Comparison of ENCODE assay signal across 8 cellular contexts in the genomic region with DNA sequence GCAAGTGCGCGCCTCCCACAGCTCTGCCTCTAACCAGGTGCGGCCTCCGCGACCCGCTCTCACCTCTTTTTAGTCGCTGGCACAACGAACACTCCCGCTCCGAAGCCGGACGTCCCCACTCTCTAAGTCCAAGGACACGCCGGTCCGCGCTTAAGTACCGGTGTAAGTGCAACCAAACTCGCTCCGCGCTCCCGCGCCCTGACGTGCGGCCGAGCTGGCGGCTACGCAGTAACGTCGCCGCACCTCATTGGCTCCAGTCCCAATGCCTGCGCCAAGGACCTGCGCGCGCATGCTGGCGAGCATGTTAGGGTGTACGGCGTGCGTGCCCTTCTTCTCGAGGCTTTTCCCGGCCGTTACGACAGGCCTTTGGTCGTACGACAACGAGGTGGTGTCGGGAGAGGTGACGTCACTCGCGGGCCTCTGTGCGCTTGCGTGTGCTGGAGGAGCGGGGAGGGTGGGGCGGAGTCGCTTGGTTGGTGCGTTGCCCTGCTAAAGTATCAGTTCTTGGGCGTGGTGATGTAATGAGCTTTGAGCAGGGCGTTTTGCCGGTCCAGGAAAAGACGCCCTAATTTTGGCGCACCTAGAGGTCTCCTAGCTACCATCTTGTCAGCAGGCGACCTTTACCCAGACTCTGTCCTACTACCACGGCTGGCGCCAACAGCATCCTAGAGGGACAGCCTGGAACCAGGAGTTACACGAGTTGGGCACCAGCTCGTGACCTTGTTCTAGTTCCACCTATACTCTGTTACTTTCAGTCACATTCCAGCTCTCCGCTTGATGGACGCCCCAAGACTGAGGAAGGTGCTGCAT. TPM values are rescaled to one million over a fixed set of nuclear protein-coding genes. Genes with fewer than 3 reads are reported as not detected.
DNase-seq lines count a peak whose midpoint lies in the region; ATAC-seq and TF ChIP-seq lines count a peak whose summit lies in the region.

A gene (minus strand): TSS at position 124 of the 810 bp plus-strand sequence. CDS start 1,141 bp downstream, outside the sequence.

- peaks cover 15% of the 10 kb centered on the region for H3K4me1 Mint-ChIP-seq in activated T-helper 17 cell treated with anti-CD3 and anti-CD28 coated beads, Interleukin-2, amount 50 U/mL, for 72 hours
- H3K4me1 Mint-ChIP-seq in naive B cell = peaks cover 18 to 26% (median 19%) of the 10 kb centered on the region in 3 donors
- peaks cover 32% of the 10 kb centered on the region for H3K4me1 Mint-ChIP-seq in stimulated activated memory B cell treated with anti-CD40 and anti-IgM and Interleukin-4, amounts not matched to agents 10 μg/mL and 1 μg/mL and 100 μg/mL, for 72 hours

- CTCF ChIA-PET in RWPE1 (lab: Yijun Ruan, JAX) = interaction anchor here (0.9 kb wide), 2 partner anchors 26 to 92 kb away, joined by 3 read pairs; no protein-coding TSS in a partner anchor

- no peak for TF ChIP-seq CTCF in LNCaP clone FGC (IDR thresholded peaks at IDR 0.05; ENCODE audit: control insufficient read depth, extremely low read depth, insufficient read depth)
- no peak for TF ChIP-seq CTCF in RWPE1 (conservative IDR thresholded peaks at IDR 0.05; ENCODE audit: low read depth)

- no peaks in the 10 kb centered on the region for H3K9me3 Mint-ChIP-seq in activated T-helper 17 cell treated with anti-CD3 and anti-CD28 coated beads, Interleukin-2, amount 50 U/mL, for 72 hours
- no peaks in the 10 kb centered on the region for H3K9me3 Mint-ChIP-seq in naive B cell
- no peaks in the 10 kb centered on the region for H3K9me3 Mint-ChIP-seq in stimulated activated memory B cell treated with anti-CD40 and anti-IgM and Interleukin-4, amounts not matched to agents 10 μg/mL and 1 μg/mL and 100 μg/mL, for 72 hours

- H3K4me3 Mint-ChIP-seq in activated T-helper 17 cell treated with anti-CD3 and anti-CD28 coated beads, Interleukin-2, amount 50 U/mL, for 72 hours = peak within 1 kb of the TSS; percentile 98
- peak within 1 kb of the TSS; percentile 93 to 100 (median 98) for H3K4me3 Mint-ChIP-seq in naive B cell
- H3K4me3 Mint-ChIP-seq in stimulated activated memory B cell treated with anti-CD40 and anti-IgM and Interleukin-4, amounts not matched to agents 10 μg/mL and 1 μg/mL and 100 μg/mL, for 72 hours = peak within 1 kb of the TSS; percentile 93

- POLR2A ChIA-PET in RWPE1 (lab: Yijun Ruan, JAX; ENCODE audit: low non-redundant PET) = interaction anchor here (0.6 to 1.7 kb wide), 2 partner anchors 12 to 55 kb away, joined by 3 to 5 read pairs; a partner anchor contains a TSS

- ATAC-seq in activated T-helper 17 cell treated with anti-CD3 and anti-CD28 coated beads, Interleukin-2, amount 50 U/mL, for 72 hours (replicated peaks) = peak; percentile 96
- ATAC-seq in naive B cell (ENCODE audit: low read depth in 2 of 2) = peak; percentile 86 to 89
- ATAC-seq in stimulated activated memory B cell treated with anti-CD40 and anti-IgM and Interleukin-4, amounts not matched to agents 10 μg/mL and 1 μg/mL and 100 μg/mL, for 72 hours = peak; percentile 98

- no peaks in the 10 kb centered on the region for H3K27me3 Mint-ChIP-seq in activated T-helper 17 cell treated with anti-CD3 and anti-CD28 coated beads, Interleukin-2, amount 50 U/mL, for 72 hours
- no peaks in the 10 kb centered on the region for H3K27me3 Mint-ChIP-seq in naive B cell
- H3K27me3 Mint-ChIP-seq in stimulated activated memory B cell treated with anti-CD40 and anti-IgM and Interleukin-4, amounts not matched to agents 10 μg/mL and 1 μg/mL and 100 μg/mL, for 72 hours = no peaks in the 10 kb centered on the region

- peaks cover 52% of the 10 kb centered on the region for H3K36me3 Mint-ChIP-seq in activated T-helper 17 cell treated with anti-CD3 and anti-CD28 coated beads, Interleukin-2, amount 50 U/mL, for 72 hours (ENCODE audit: low read depth)
- H3K36me3 Mint-ChIP-seq in naive B cell = peaks cover 10 to 11% of the 10 kb centered on the region in 2 donors
- H3K36me3 Mint-ChIP-seq in stimulated activated memory B cell treated with anti-CD40 and anti-IgM and Interleukin-4, amounts not matched to agents 10 μg/mL and 1 μg/mL and 100 μg/mL, for 72 hours = peaks cover 30% of the 10 kb centered on the region

- peak within 1 kb of the TSS; percentile 87 for H3K27ac ChIP-seq in RWPE1

- H3K27ac Mint-ChIP-seq in activated T-helper 17 cell treated with anti-CD3 and anti-CD28 coated beads, Interleukin-2, amount 50 U/mL, for 72 hours = peak within 1 kb of the TSS; percentile 100
- H3K27ac Mint-ChIP-seq in naive B cell = peak within 1 kb of the TSS; percentile 99 to 100 (median 100)
- peak within 1 kb of the TSS; percentile 98 for H3K27ac Mint-ChIP-seq in stimulated activated memory B cell treated with anti-CD40 and anti-IgM and Interleukin-4, amounts not matched to agents 10 μg/mL and 1 μg/mL and 100 μg/mL, for 72 hours

- peak within 1 kb of the TSS; percentile 87 for H3K4me3 ChIP-seq in LNCaP clone FGC (ENCODE audit: low read depth, low read length)

- DNase-seq in Daoy (ENCODE audit: low read depth) (peak; percentile 100), GOT3 (lab: John Stamatoyannopoulos, UW) (peak; percentile 99), LNCaP clone FGC (ENCODE audit: low read depth) (peak; percentile 100), RWPE1 (ENCODE audit: low spot score) (peak; percentile 97), fibroblast of gingiva (ENCODE audit: low read depth) (peak; percentile 100), naive B cell (peak; percentile 98)

RNA-seq across cellular contexts. Expression of the gene that starts here (rescaled TPM):
- total RNA-seq in Daoy (2014; rRNA removed; shearing (Covaris generic)) = 176 and 218 TPM in 2 replicates
- total RNA-seq in activated T-helper 17 cell treated with anti-CD3 and anti-CD28 coated beads, Interleukin-2, amount 50 U/mL, for 72 hours = 100 to 1,000 TPM; 105 to 234 TPM
- polyA plus RNA-seq in naive B cell (ENCODE audit: low read depth in 6 of 6) = 100 to 1,000 TPM; 126 to 139 (median 131) TPM

Comparison
In these comparisons a context has a peak if more than half of its experiments do, and no peak if none do; other contexts are left out.
1. Peak in every context shown above with its lines: DNase-seq, ATAC-seq, H3K4me3 ChIP-seq and H3K27ac ChIP-seq.